13 cellular contexts compared by ENCODE assay signal in genomic region chr1:145786271-145786670, GRCh38. TPM values are rescaled to one million over a fixed set of nuclear protein-coding genes. Genes with fewer than 3 reads are reported as not detected.
A peak's percentile ranks its signal among the peaks of the same experiment; 100 is the strongest.
DNase-seq lines count a peak whose midpoint lies in the region; ATAC-seq, FAIRE-seq and TF ChIP-seq lines count a peak whose summit lies in the region.
"Had no signal": no experiment of that assay in that cellular context is flagged by ENCODE, and none has a peak within 500 bp of the region (broad histone marks: within the 10 kb centered on the region; RNA-seq: fewer than 3 reads in every experiment).

No MANE protein-coding gene starts in this region.

- H2AFZ ChIP-seq in KMS-11 (ENCODE audit: low read depth), result no peak overlapping the region

- H3K27me3 Mint-ChIP-seq in CD4-positive, alpha-beta memory T cell, result no peaks in the 10 kb centered on the region
- no peaks in the 10 kb centered on the region for H3K27me3 Mint-ChIP-seq in natural killer cell (ENCODE audit: low read depth in 2 of 2)

- POLR2A ChIA-PET in CD4-positive, alpha-beta memory T cell (lab: Charles Lee; ENCODE audit: partially characterized antibody), result no interaction called here

- peaks cover 16% of the 10 kb centered on the region for H3K4me1 ChIP-seq in CD4-positive, alpha-beta memory T cell (ENCODE audit: insufficient read depth, low read length)
- H3K4me1 ChIP-seq in KMS-11 (ENCODE audit: low read depth, poor library complexity, severe bottlenecking), result peaks cover 61% of the 10 kb centered on the region
- peaks cover 0 to 9% of the 10 kb centered on the region in 2 donors for H3K4me1 ChIP-seq in ascending aorta

- peak overlapping the region; percentile 83 for H3K4me2 ChIP-seq in KMS-11

- peak overlapping the region; percentile 5; the same call in 1 of the 2 replicates for H3K9ac ChIP-seq in KMS-11

- CTCF ChIA-PET in CD4-positive, alpha-beta memory T cell (lab: Charles Lee; ENCODE audit: partially characterized antibody), result no interaction called here

- H3K79me2 ChIP-seq in KMS-11 (ENCODE audit: insufficient read depth, low read depth), result peaks cover 19% of the 10 kb centered on the region; the same call in 1 of the 2 replicates

- intact Hi-C loops in CD4-positive, alpha-beta memory T cell (cut with micrococcal nuclease), result no loop called here
- intact Hi-C loops in ascending aorta (cut with DNase I), result no loop called here
- intact Hi-C loops in natural killer cell (cut with micrococcal nuclease), result no loop called here

- FAIRE-seq in urothelium cell line (lab: Jason Lieb, UNC), result no peak

- H3K27ac ChIP-seq in CD4-positive, alpha-beta memory T cell (ENCODE audit: low read depth, low read length), result no peak overlapping the region
- H3K27ac ChIP-seq in KMS-11 (peak overlapping the region; percentile 51), ascending aorta (peak overlapping the region; percentile 80 to 87)
- H3K27ac ChIP-seq: body of pancreas had no signal

- H3K9me3 Mint-ChIP-seq in CD4-positive, alpha-beta memory T cell, result no peaks in the 10 kb centered on the region
- no peaks in the 10 kb centered on the region for H3K9me3 Mint-ChIP-seq in natural killer cell

- ATAC-seq in natural killer cell, result no peak
- ATAC-seq in GM21576 (IDR thresholded peaks at IDR 0.05; ENCODE audit: unreplicated experiment), result no peak
- no peak for ATAC-seq in GM21526 (IDR thresholded peaks at IDR 0.05; ENCODE audit: low FRiP score, unreplicated experiment)
- ATAC-seq: body of pancreas had no signal

- H3K27ac Mint-ChIP-seq in CD4-positive, alpha-beta memory T cell, result peak overlapping the region in 5 of 7 donors; percentile 17 to 62 (median 50)
- H3K27ac Mint-ChIP-seq in natural killer cell, result peak overlapping the region; percentile 15 to 59

- H3K4me3 Mint-ChIP-seq in CD4-positive, alpha-beta memory T cell, result peak overlapping the region in 3 of 8 donors; percentile 0 to 44 (median 29)
- H3K4me3 Mint-ChIP-seq in natural killer cell, result no peak overlapping the region
- H3K4me3 Mint-ChIP-seq: CD14-positive monocyte had no signal

- no peaks in the 10 kb centered on the region for H3K9me3 ChIP-seq in CD4-positive, alpha-beta memory T cell (ENCODE audit: control insufficient read depth in 1 of 2, low read length in 2 of 2)
- no peaks in the 10 kb centered on the region for H3K9me3 ChIP-seq in ascending aorta
- H3K9me3 ChIP-seq: body of pancreas had no signal

- H3K36me3 ChIP-seq in CD4-positive, alpha-beta memory T cell (ENCODE audit: insufficient read depth, low read length), result no peaks in the 10 kb centered on the region
- H3K36me3 ChIP-seq in KMS-11 (ENCODE audit: insufficient read depth), result 0 out of 2 replicates have a peak, but pooled peaks cover 4% of the 10 kb centered on the region
- peaks cover 2 to 6% of the 10 kb centered on the region in 2 donors for H3K36me3 ChIP-seq in ascending aorta

- H3K36me3 Mint-ChIP-seq in CD4-positive, alpha-beta memory T cell, result peaks cover 25 to 47% of the 10 kb centered on the region in 2 donors
- H3K36me3 Mint-ChIP-seq in natural killer cell, result no peaks in the 10 kb centered on the region

- no peak overlapping the region for H3K4me3 ChIP-seq in CD4-positive, alpha-beta memory T cell (ENCODE audit: low read length in 2 of 2)
- H3K4me3 ChIP-seq in KMS-11 (IDR thresholded peaks at IDR 0.05; ENCODE audit: insufficient read depth, low read depth, low read length), result peak overlapping the region; percentile 91
- no peak overlapping the region for H3K4me3 ChIP-seq in ascending aorta
- H3K4me3 ChIP-seq: body of pancreas had no signal

- no peak for DNase-seq in CD4-positive, alpha-beta memory T cell
- no peak for DNase-seq in ascending aorta (ENCODE audit: low spot score in 2 of 2)
- no peak for DNase-seq in natural killer cell
- DNase-seq in cerebellum (ENCODE audit: low spot score), result no peak
- no peak for DNase-seq in urothelium cell line (ENCODE audit: low spot score)
- DNase-seq: body of pancreas; foreskin melanocyte; GDM1; stimulated activated CD4-positive, alpha-beta T cell treated with anti-CD3 and anti-CD28 coated beads, Interleukin-4, amount 100 ng/mL, for 1 hour had no signal

- H3K27me3 ChIP-seq in CD4-positive, alpha-beta memory T cell (ENCODE audit: insufficient read depth, low read length), result no peaks in the 10 kb centered on the region
- no peaks in the 10 kb centered on the region for H3K27me3 ChIP-seq in KMS-11 (ENCODE audit: insufficient read depth, low read depth)
- no peaks in the 10 kb centered on the region for H3K27me3 ChIP-seq in ascending aorta
- H3K27me3 ChIP-seq: body of pancreas had no signal

- TF ChIP-seq CTCF in KMS-11 (conservative IDR thresholded peaks at IDR 0.05; ENCODE audit: low read depth, low read length), result no peak
- TF ChIP-seq CTCF in ascending aorta (IDR thresholded peaks at IDR 0.05), result no peak
- TF ChIP-seq CTCF in natural killer cell (IDR thresholded peaks at IDR 0.05), result no peak

- H3K4me1 Mint-ChIP-seq in CD4-positive, alpha-beta memory T cell, result peaks cover 20 to 26% (median 22%) of the 10 kb centered on the region in 4 donors
- peaks cover 18 to 31% of the 10 kb centered on the region in 2 donors for H3K4me1 Mint-ChIP-seq in natural killer cell

- H4K20me1 ChIP-seq in KMS-11 (ENCODE audit: insufficient read depth), result no peaks in the 10 kb centered on the region

RNA-seq across cellular contexts. Expression of gene RNF115, which starts 37.6 kb away (rescaled TPM):
- total RNA-seq in CD4-positive, alpha-beta memory T cell, result 10 to 100 TPM; 15.2 to 15.3 TPM
- polyA plus RNA-seq in CD4-positive, alpha-beta memory T cell, result 1 to 10 TPM; 3.3 to 7.6 TPM
- 16.5 TPM for total RNA-seq in ascending aorta
- total RNA-seq in natural killer cell, result 10 to 100 TPM; 26.7 to 31.8 (median 30.8) TPM
- total RNA-seq in cerebellum, result 31.2 TPM

RNA-seq across cellular contexts. Expression of gene POLR3C, which starts 37.7 kb away (rescaled TPM):
- total RNA-seq in CD4-positive, alpha-beta memory T cell, result 10 to 100 TPM; 43.5 to 44.8 TPM
- 10 to 100 TPM; 43.5 to 52.0 TPM for polyA plus RNA-seq in CD4-positive, alpha-beta memory T cell
- total RNA-seq in ascending aorta, result 18.9 TPM
- total RNA-seq in natural killer cell, result 10 to 100 TPM; 26.4 to 37.2 (median 27.5) TPM
- 21.5 TPM for total RNA-seq in cerebellum

RNA-seq across cellular contexts. Expression of gene NUDT17, which starts 59.2 kb away (rescaled TPM):
- 1 to 10 TPM; 3.1 to 5.6 TPM for total RNA-seq in CD4-positive, alpha-beta memory T cell
- polyA plus RNA-seq in CD4-positive, alpha-beta memory T cell, result 1 to 10 TPM; 3.0 to 3.7 TPM
- total RNA-seq in ascending aorta (not detected), natural killer cell (1 to 10 TPM; 3.3 to 4.9 (median 3.4) TPM), cerebellum (4.5 TPM)
